In the genomic region with DNA sequence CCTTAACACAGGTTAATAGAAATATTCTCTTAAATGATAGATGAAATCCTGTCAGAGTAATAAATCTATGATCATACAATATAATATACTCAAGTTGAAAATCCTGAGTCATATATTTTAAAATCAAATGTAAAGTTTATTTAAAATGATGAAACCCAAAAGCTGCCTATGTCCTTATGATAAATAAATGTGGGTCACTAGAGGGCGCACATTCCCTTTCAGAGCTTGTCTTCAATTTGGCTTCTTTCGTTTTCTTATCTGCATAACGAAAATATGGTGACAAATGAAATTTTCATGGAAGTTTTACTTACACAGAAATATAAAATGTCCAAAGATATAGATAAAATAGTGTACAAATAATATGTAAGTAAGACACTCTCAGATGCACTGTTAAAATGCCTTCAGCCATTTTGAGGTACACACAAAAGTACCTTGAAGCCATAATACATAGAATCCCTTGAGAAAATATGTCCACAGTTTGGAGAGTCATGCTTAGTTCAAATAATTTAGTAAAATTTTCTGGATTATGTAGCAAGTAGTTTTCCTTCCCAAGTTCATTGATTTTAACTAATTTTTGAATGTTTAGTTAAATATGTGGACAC, we compare ENCODE assay signal across 9 cellular contexts.
DNase-seq lines count a peak whose midpoint lies in the region; ATAC-seq and TF ChIP-seq lines count a peak whose summit lies in the region.
"Had no signal": no experiment of that assay in that cellular context is flagged by ENCODE, and none has a peak within 500 bp of the region (broad histone marks: within the 10 kb centered on the region; RNA-seq: fewer than 3 reads in every experiment).

No MANE protein-coding gene starts in this region.

- peak overlapping the region; percentile 70 for H3K4me3 ChIP-seq in adipocyte (ENCODE audit: low read length)
- H3K4me3 ChIP-seq in thyroid gland (replicated peaks in 1 of 3), result no peak overlapping the region
- H3K4me3 ChIP-seq in effector memory CD4-positive, alpha-beta T cell (ENCODE audit: insufficient read depth, low read depth, low read length, poor library complexity, severe bottlenecking), result no peak overlapping the region

- intact Hi-C loops in CD14-positive monocyte (cut with micrococcal nuclease), result no loop called here
- intact Hi-C loops in thyroid gland (cut with DNase I), result loop anchor here (10.0 kb wide), 1 partner anchor 144 kb away; no protein-coding TSS in a partner anchor

- H3K9me3 ChIP-seq in adipocyte (ENCODE audit: control insufficient read depth, low read length) (no peaks in the 10 kb centered on the region), thyroid gland (no peaks in the 10 kb centered on the region)
- H3K9me3 ChIP-seq in effector memory CD4-positive, alpha-beta T cell (ENCODE audit: control insufficient read depth, low read length), result no peaks in the 10 kb centered on the region

- no peaks in the 10 kb centered on the region for H3K36me3 ChIP-seq in adipocyte (ENCODE audit: control insufficient read depth, insufficient read depth, low read length, severe bottlenecking)
- H3K36me3 ChIP-seq in thyroid gland, result no peaks in the 10 kb centered on the region
- H3K36me3 ChIP-seq in effector memory CD4-positive, alpha-beta T cell (ENCODE audit: control insufficient read depth, insufficient read depth, low read length), result no peaks in the 10 kb centered on the region

- H3K27me3 ChIP-seq in adipocyte (replicated peaks; ENCODE audit: control insufficient read depth, insufficient read depth, low read length) (no peaks in the 10 kb centered on the region), thyroid gland (no peaks in the 10 kb centered on the region)
- no peaks in the 10 kb centered on the region for H3K27me3 ChIP-seq in effector memory CD4-positive, alpha-beta T cell (replicated peaks; ENCODE audit: control insufficient read depth, insufficient read depth, low read length, poor library complexity, severe bottlenecking)

- ATAC-seq in GM18511 (IDR thresholded peaks at IDR 0.05; ENCODE audit: unreplicated experiment), result peak; percentile 63
- ATAC-seq in GM21528 (IDR thresholded peaks at IDR 0.05; ENCODE audit: low FRiP score, unreplicated experiment), result no peak
- ATAC-seq: naive thymus-derived CD8-positive, alpha-beta T cell had no signal

- DNase-seq in CD14-positive monocyte (ENCODE audit: low spot score) (no peak), NCI-H1048 (lab: John Stamatoyannopoulos, UW) (peak; percentile 1), adipocyte (ENCODE audit: low read depth) (peak; percentile 71), iPS-NIHi7 (ENCODE audit: extremely low spot score) (peak; percentile 10), thyroid gland (peak; percentile 2 to 5)
- no peak for DNase-seq in effector memory CD4-positive, alpha-beta T cell

- H3K27ac ChIP-seq in thyroid gland, result no peak overlapping the region
- no peak overlapping the region for H3K27ac ChIP-seq in effector memory CD4-positive, alpha-beta T cell (ENCODE audit: insufficient read depth, low read length, poor library complexity, severe bottlenecking)

- H3K4me1 Mint-ChIP-seq in CD14-positive monocyte, result no peaks in the 10 kb centered on the region
- H3K4me1 Mint-ChIP-seq: naive thymus-derived CD8-positive, alpha-beta T cell had no signal

- H3K4me3 Mint-ChIP-seq in CD14-positive monocyte, result no peak overlapping the region

- TF ChIP-seq CTCF in CD14-positive monocyte (IDR thresholded peaks at IDR 0.05) (peak; percentile 28), thyroid gland (IDR thresholded peaks at IDR 0.05) (peak in 5 of 6 experiments; percentile 34 to 67 (median 55))

- WGBS in thyroid gland, 2 donors, result 2 to 3% methylated on average over 3 of the region's 3 CpGs

- no peaks in the 10 kb centered on the region for H3K9me3 Mint-ChIP-seq in CD14-positive monocyte
- H3K9me3 Mint-ChIP-seq: naive thymus-derived CD8-positive, alpha-beta T cell had no signal

- H3K4me1 ChIP-seq in adipocyte (ENCODE audit: control insufficient read depth, insufficient read depth, low read length), result peaks cover 3% of the 10 kb centered on the region
- no peaks in the 10 kb centered on the region for H3K4me1 ChIP-seq in thyroid gland
- H3K4me1 ChIP-seq in effector memory CD4-positive, alpha-beta T cell (ENCODE audit: control insufficient read depth, insufficient read depth, low read length, poor library complexity, severe bottlenecking), result no peaks in the 10 kb centered on the region

- no peak overlapping the region for H3K27ac Mint-ChIP-seq in CD14-positive monocyte
- H3K27ac Mint-ChIP-seq: naive thymus-derived CD8-positive, alpha-beta T cell had no signal

- TF ChIP-seq POLR2A in thyroid gland (IDR thresholded peaks at IDR 0.05), result no peak

- peaks cover 0 to 3% (median 0%) of the 10 kb centered on the region in 3 donors for H3K27me3 Mint-ChIP-seq in CD14-positive monocyte (ENCODE audit: low read depth in 3 of 3)
- H3K27me3 Mint-ChIP-seq: naive thymus-derived CD8-positive, alpha-beta T cell had no signal

- H3K9ac ChIP-seq in adipocyte (ENCODE audit: low read length), result peak overlapping the region; percentile 63

- H3K36me3 Mint-ChIP-seq in CD14-positive monocyte, result no peaks in the 10 kb centered on the region
- H3K36me3 Mint-ChIP-seq: naive thymus-derived CD8-positive, alpha-beta T cell had no signal

Comparison
In these comparisons a context has a peak if more than half of its experiments do, and no peak if none do; other contexts are left out.
1. DNase-seq: peak in NCI-H1048 (single experiment), adipocyte (single experiment), iPS-NIHi7 (single experiment) and thyroid gland (2 of 2); none in CD14-positive monocyte (single experiment) and effector memory CD4-positive, alpha-beta T cell (0 of 3).